In the genomic region with DNA sequence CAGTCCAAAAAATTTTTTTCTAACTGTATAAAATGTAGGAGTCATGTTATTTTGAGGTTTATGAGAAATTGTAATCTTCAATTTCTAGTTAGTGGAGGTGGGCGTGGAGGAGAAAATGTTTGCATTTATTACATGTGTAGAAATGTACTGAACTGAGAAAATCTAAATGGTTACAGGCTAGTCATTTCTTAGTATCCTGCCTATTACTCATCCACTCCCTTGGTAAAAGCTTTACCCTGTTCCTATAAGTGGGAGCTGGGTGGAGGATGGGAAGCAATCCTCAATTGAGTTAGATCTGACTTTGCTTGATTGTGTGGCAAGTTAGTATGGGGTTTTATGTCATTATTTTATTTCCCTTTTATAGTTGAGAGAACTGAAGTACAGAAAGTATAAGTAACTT, we compare ENCODE assay signal across 22 cellular contexts.
A peak's percentile ranks its signal among the peaks of the same experiment; 100 is the strongest.
DNase-seq lines count a peak whose midpoint lies in the region; ATAC-seq, FAIRE-seq and TF ChIP-seq lines count a peak whose summit lies in the region.
"Had no signal": no experiment of that assay in that cellular context is flagged by ENCODE, and none has a peak within 500 bp of the region (broad histone marks: within the 10 kb centered on the region; RNA-seq: fewer than 3 reads in every experiment).

No MANE protein-coding gene starts in this region.

- H3K79me2 ChIP-seq in GM23248 (ENCODE audit: insufficient read depth) = no peaks in the 10 kb centered on the region

- H3K4me3 Mint-ChIP-seq in activated T-helper 17 cell treated with anti-CD3 and anti-CD28 coated beads, Interleukin-2, amount 50 U/mL, for 72 hours = no peak overlapping the region
- no peak overlapping the region for H3K4me3 Mint-ChIP-seq in mesothelial cell of epicardium
- H3K4me3 Mint-ChIP-seq: CD8-positive, alpha-beta T cell; HFFc6; IgD-negative memory B cell had no signal

- in situ Hi-C loops in GM23248 (cut with MboI) = no loop called here

- no peaks in the 10 kb centered on the region for H3K9me2 ChIP-seq in GM23248 (ENCODE audit: insufficient read depth)

- ATAC-seq in activated T-helper 17 cell treated with anti-CD3 and anti-CD28 coated beads, Interleukin-2, amount 50 U/mL, for 72 hours (replicated peaks) = peak; percentile 29
- ATAC-seq in HG02885 (IDR thresholded peaks at IDR 0.05; ENCODE audit: poor library complexity, unreplicated experiment) = no peak
- ATAC-seq: CD8-positive, alpha-beta T cell; Right ventricle myocardium inferior had no signal

- H3K27me3 Mint-ChIP-seq in activated T-helper 17 cell treated with anti-CD3 and anti-CD28 coated beads, Interleukin-2, amount 50 U/mL, for 72 hours = no peaks in the 10 kb centered on the region
- H3K27me3 Mint-ChIP-seq in mesothelial cell of epicardium (ENCODE audit: low read depth) = no peaks in the 10 kb centered on the region
- H3K27me3 Mint-ChIP-seq: IgD-negative memory B cell had no signal

- H3K4me3 ChIP-seq in GM23248 (no peak overlapping the region), epithelial cell of esophagus (ENCODE audit: low read length) (no peak overlapping the region)
- H3K4me3 ChIP-seq: SJSA1 had no signal

- H3K9me3 Mint-ChIP-seq in activated T-helper 17 cell treated with anti-CD3 and anti-CD28 coated beads, Interleukin-2, amount 50 U/mL, for 72 hours = no peaks in the 10 kb centered on the region
- H3K9me3 Mint-ChIP-seq in mesothelial cell of epicardium = no peaks in the 10 kb centered on the region
- H3K9me3 Mint-ChIP-seq: CD8-positive, alpha-beta T cell; HFFc6 had no signal

- peaks cover 6% of the 10 kb centered on the region for H3K4me1 Mint-ChIP-seq in activated T-helper 17 cell treated with anti-CD3 and anti-CD28 coated beads, Interleukin-2, amount 50 U/mL, for 72 hours
- H3K4me1 Mint-ChIP-seq in mesothelial cell of epicardium = peaks cover 17% of the 10 kb centered on the region
- H3K4me1 Mint-ChIP-seq: IgD-negative memory B cell had no signal

- WGBS in GM23248 (ENCODE audit: low coverage in 1 of 2, low lambda C conversion rate in 2 of 2, missing lambda C conversion rate in 2 of 2), 2 experiments = 83 to 92% methylated on average over 1 of the region's 1 CpG

- no peak overlapping the region for H3K4me2 ChIP-seq in GM23248 (ENCODE audit: unreplicated experiment)

- no peaks in the 10 kb centered on the region for H3F3A ChIP-seq in GM23248 (ENCODE audit: insufficient read depth)

- no peaks in the 10 kb centered on the region for H3K27me3 ChIP-seq in GM23248 (replicated peaks; ENCODE audit: insufficient read depth)
- H3K27me3 ChIP-seq: SJSA1 had no signal

- no peak overlapping the region for H3K27ac ChIP-seq in GM23248
- H3K27ac ChIP-seq: SJSA1 had no signal

- H3K4me1 ChIP-seq in GM23248 (ENCODE audit: insufficient read depth) = no peaks in the 10 kb centered on the region
- H3K4me1 ChIP-seq: SJSA1 had no signal

- DNase-seq in GM23248 = peak; percentile 6
- peak; percentile 0 for DNase-seq in epithelial cell of esophagus (ENCODE audit: low read depth)
- DNase-seq in mesothelial cell of epicardium (ENCODE audit: low spot score in 2 of 2, unreplicated experiment in 2 of 2) = no peak
- DNase-seq in NCI-H1694 (lab: John Stamatoyannopoulos, UW) = no peak
- no peak for DNase-seq in D721Med (ENCODE audit: insufficient read length, low spot score)
- no peak for DNase-seq in NCI-H187 (lab: John Stamatoyannopoulos, UW)
- DNase-seq: AML-193; C1 segment of cervical spinal cord; CD8-positive, alpha-beta T cell; H7; HFFc6; MV-4-11; NCI-H1105 treated with DMSO at 0.1 percent for 48 hours; NCI-H2081 treated with DMSO at 0.1 percent for 48 hours; NCI-H446; NCI-H526 had no signal

- no peaks in the 10 kb centered on the region for H3K36me3 ChIP-seq in GM23248 (ENCODE audit: low read depth)
- H3K36me3 ChIP-seq: SJSA1 had no signal

- H3K9ac ChIP-seq in GM23248 = no peak overlapping the region

- no peaks in the 10 kb centered on the region for H3K9me3 ChIP-seq in GM23248 (ENCODE audit: low read depth)
- H3K9me3 ChIP-seq: SJSA1 had no signal

- H2AFZ ChIP-seq in GM23248 = no peak overlapping the region

- TF ChIP-seq CTCF in epithelial cell of esophagus (IDR thresholded peaks at IDR 0.05; ENCODE audit: insufficient read depth, low read depth, low read length, missing control alignments) (no peak), mesothelial cell of epicardium (IDR thresholded peaks at IDR 0.05; ENCODE audit: unreplicated experiment) (no peak), D721Med (IDR thresholded peaks at IDR 0.05; ENCODE audit: insufficient read depth, missing control alignments) (no peak)

- H3K36me3 Mint-ChIP-seq in activated T-helper 17 cell treated with anti-CD3 and anti-CD28 coated beads, Interleukin-2, amount 50 U/mL, for 72 hours (ENCODE audit: low read depth) = peaks cover 90% of the 10 kb centered on the region
- H3K36me3 Mint-ChIP-seq in mesothelial cell of epicardium = peaks cover 27% of the 10 kb centered on the region

- no peak overlapping the region for H3K27ac Mint-ChIP-seq in activated T-helper 17 cell treated with anti-CD3 and anti-CD28 coated beads, Interleukin-2, amount 50 U/mL, for 72 hours
- H3K27ac Mint-ChIP-seq in mesothelial cell of epicardium = peak overlapping the region; percentile 41
- H3K27ac Mint-ChIP-seq: CD8-positive, alpha-beta T cell; HFFc6; IgD-negative memory B cell had no signal

- FAIRE-seq in D721Med (lab: Jason Lieb, UNC) = no peak
- FAIRE-seq: RCC 7860 had no signal

- no peaks in the 10 kb centered on the region for H4K20me1 ChIP-seq in GM23248 (ENCODE audit: insufficient read depth)

Comparison
In these comparisons a context has a peak if more than half of its experiments do, and no peak if none do; other contexts are left out.
1. DNase-seq: peak in GM23248 (single experiment) and epithelial cell of esophagus (single experiment); none in mesothelial cell of epicardium (0 of 2), NCI-H1694 (single experiment), D721Med (single experiment) and NCI-H187 (0 of 2).